In genomic region chr3:5188419-5189405, GRCh38 we compare ENCODE assay signal across 1 cellular context.
TF ChIP-seq lines count a peak whose summit lies in the region.

No MANE protein-coding gene starts in this region.

TF ChIP-seq in K562, 482 proteins besides CTCF, POLR2A, EP300 and RAD21 (continued from another document and continues in another):
- TF ChIP-seq, protein P1, sequence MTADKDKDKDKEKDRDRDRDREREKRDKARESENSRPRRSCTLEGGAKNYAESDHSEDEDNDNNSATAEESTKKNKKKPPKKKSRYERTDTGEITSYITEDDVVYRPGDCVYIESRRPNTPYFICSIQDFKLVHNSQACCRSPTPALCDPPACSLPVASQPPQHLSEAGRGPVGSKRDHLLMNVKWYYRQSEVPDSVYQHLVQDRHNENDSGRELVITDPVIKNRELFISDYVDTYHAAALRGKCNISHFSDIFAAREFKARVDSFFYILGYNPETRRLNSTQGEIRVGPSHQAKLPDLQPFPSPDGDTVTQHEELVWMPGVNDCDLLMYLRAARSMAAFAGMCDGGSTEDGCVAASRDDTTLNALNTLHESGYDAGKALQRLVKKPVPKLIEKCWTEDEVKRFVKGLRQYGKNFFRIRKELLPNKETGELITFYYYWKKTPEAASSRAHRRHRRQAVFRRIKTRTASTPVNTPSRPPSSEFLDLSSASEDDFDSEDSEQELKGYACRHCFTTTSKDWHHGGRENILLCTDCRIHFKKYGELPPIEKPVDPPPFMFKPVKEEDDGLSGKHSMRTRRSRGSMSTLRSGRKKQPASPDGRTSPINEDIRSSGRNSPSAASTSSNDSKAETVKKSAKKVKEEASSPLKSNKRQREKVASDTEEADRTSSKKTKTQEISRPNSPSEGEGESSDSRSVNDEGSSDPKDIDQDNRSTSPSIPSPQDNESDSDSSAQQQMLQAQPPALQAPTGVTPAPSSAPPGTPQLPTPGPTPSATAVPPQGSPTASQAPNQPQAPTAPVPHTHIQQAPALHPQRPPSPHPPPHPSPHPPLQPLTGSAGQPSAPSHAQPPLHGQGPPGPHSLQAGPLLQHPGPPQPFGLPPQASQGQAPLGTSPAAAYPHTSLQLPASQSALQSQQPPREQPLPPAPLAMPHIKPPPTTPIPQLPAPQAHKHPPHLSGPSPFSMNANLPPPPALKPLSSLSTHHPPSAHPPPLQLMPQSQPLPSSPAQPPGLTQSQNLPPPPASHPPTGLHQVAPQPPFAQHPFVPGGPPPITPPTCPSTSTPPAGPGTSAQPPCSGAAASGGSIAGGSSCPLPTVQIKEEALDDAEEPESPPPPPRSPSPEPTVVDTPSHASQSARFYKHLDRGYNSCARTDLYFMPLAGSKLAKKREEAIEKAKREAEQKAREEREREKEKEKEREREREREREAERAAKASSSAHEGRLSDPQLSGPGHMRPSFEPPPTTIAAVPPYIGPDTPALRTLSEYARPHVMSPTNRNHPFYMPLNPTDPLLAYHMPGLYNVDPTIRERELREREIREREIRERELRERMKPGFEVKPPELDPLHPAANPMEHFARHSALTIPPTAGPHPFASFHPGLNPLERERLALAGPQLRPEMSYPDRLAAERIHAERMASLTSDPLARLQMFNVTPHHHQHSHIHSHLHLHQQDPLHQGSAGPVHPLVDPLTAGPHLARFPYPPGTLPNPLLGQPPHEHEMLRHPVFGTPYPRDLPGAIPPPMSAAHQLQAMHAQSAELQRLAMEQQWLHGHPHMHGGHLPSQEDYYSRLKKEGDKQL (CRISPR knock-in tag; IDR thresholded peaks at IDR 0.05; ENCODE audit: borderline replicate concordance), result no peak
- TF ChIP-seq ELF2 (CRISPR knock-in tag; IDR thresholded peaks at IDR 0.05), result no peak
- TF ChIP-seq RBM22 (IDR thresholded peaks at IDR 0.05; ENCODE audit: low read depth, low read length, poor library complexity, severe bottlenecking), result no peak
- TF ChIP-seq HDAC6 (IDR thresholded peaks at IDR 0.05; ENCODE audit: low read depth, low read length), result no peak
- no peak for TF ChIP-seq NFIC (IDR thresholded peaks at IDR 0.05)
- no peak for TF ChIP-seq TFE3 (CRISPR knock-in tag; IDR thresholded peaks at IDR 0.05)
- no peak for TF ChIP-seq ZNF77 (CRISPR knock-in tag; IDR thresholded peaks at IDR 0.05)
- TF ChIP-seq GTF2A2 (tag; IDR thresholded peaks at IDR 0.05), result no peak
- TF ChIP-seq THRB (CRISPR knock-in tag; conservative IDR thresholded peaks at IDR 0.05), result 0 out of 2 replicates have a peak, but pooled peaks have one; percentile 41
- no peak for TF ChIP-seq ZNF668 (CRISPR knock-in tag; IDR thresholded peaks at IDR 0.05)
- TF ChIP-seq ZNF184 (CRISPR knock-in tag; IDR thresholded peaks at IDR 0.05), result no peak
- TF ChIP-seq LCOR (CRISPR knock-in tag; IDR thresholded peaks at IDR 0.05), result peak; percentile 48; the same call in 1 of the 2 replicates
- no peak for TF ChIP-seq ELF4 (CRISPR knock-in tag; IDR thresholded peaks at IDR 0.05)
- no peak for TF ChIP-seq ARID2 (IDR thresholded peaks at IDR 0.05)
- no peak for TF ChIP-seq ZSCAN29 (IDR thresholded peaks at IDR 0.05)
- TF ChIP-seq HMBOX1 (IDR thresholded peaks at IDR 0.05), result 0 out of 2 replicates have a peak, but pooled peaks have one; percentile 34
- TF ChIP-seq, protein P2, sequence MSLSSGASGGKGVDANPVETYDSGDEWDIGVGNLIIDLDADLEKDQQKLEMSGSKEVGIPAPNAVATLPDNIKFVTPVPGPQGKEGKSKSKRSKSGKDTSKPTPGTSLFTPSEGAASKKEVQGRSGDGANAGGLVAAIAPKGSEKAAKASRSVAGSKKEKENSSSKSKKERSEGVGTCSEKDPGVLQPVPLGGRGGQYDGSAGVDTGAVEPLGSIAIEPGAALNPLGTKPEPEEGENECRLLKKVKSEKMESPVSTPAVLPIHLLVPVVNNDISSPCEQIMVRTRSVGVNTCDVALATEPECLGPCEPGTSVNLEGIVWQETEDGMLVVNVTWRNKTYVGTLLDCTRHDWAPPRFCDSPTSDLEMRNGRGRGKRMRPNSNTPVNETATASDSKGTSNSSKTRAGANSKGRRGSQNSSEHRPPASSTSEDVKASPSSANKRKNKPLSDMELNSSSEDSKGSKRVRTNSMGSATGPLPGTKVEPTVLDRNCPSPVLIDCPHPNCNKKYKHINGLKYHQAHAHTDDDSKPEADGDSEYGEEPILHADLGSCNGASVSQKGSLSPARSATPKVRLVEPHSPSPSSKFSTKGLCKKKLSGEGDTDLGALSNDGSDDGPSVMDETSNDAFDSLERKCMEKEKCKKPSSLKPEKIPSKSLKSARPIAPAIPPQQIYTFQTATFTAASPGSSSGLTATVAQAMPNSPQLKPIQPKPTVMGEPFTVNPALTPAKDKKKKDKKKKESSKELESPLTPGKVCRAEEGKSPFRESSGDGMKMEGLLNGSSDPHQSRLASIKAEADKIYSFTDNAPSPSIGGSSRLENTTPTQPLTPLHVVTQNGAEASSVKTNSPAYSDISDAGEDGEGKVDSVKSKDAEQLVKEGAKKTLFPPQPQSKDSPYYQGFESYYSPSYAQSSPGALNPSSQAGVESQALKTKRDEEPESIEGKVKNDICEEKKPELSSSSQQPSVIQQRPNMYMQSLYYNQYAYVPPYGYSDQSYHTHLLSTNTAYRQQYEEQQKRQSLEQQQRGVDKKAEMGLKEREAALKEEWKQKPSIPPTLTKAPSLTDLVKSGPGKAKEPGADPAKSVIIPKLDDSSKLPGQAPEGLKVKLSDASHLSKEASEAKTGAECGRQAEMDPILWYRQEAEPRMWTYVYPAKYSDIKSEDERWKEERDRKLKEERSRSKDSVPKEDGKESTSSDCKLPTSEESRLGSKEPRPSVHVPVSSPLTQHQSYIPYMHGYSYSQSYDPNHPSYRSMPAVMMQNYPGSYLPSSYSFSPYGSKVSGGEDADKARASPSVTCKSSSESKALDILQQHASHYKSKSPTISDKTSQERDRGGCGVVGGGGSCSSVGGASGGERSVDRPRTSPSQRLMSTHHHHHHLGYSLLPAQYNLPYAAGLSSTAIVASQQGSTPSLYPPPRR (CRISPR knock-in tag; IDR thresholded peaks at IDR 0.05; ENCODE audit: borderline replicate concordance), result no peak
- TF ChIP-seq ZKSCAN3 (CRISPR knock-in tag; IDR thresholded peaks at IDR 0.05), result no peak
- TF ChIP-seq KDM5B (IDR thresholded peaks at IDR 0.05; ENCODE audit: insufficient replicate concordance, low read depth, low read length), result peak; percentile 28
- TF ChIP-seq POLR3A (IDR thresholded peaks at IDR 0.05; ENCODE audit: borderline replicate concordance, extremely low read depth, insufficient read depth, insufficient read length), result no peak
- no peak for TF ChIP-seq ZNF41 (CRISPR knock-in tag; conservative IDR thresholded peaks at IDR 0.05)
- no peak for TF ChIP-seq RBM39 (optimal IDR thresholded peaks at IDR 0.05; ENCODE audit: low read depth, low read length)
- no peak for TF ChIP-seq PYGO2 (tag; IDR thresholded peaks at IDR 0.05)
- TF ChIP-seq ESRRA (IDR thresholded peaks at IDR 0.05; ENCODE audit: borderline replicate concordance, low read depth), result no peak
- peak; percentile 58; the same call in 1 of the 2 replicates for TF ChIP-seq GABPA (tag; conservative IDR thresholded peaks at IDR 0.05; ENCODE audit: low read depth)
- TF ChIP-seq MBD2 (IDR thresholded peaks at IDR 0.05; ENCODE audit: borderline replicate concordance, low read depth), result no peak; the same call in 1 of the 2 replicates
- 0 out of 2 replicates have a peak, but pooled peaks have one; percentile 5 for TF ChIP-seq XRCC5 (IDR thresholded peaks at IDR 0.05; ENCODE audit: low read depth, low read length)
- no peak for TF ChIP-seq LARP7 (IDR thresholded peaks at IDR 0.05)
- TF ChIP-seq, protein P3, sequence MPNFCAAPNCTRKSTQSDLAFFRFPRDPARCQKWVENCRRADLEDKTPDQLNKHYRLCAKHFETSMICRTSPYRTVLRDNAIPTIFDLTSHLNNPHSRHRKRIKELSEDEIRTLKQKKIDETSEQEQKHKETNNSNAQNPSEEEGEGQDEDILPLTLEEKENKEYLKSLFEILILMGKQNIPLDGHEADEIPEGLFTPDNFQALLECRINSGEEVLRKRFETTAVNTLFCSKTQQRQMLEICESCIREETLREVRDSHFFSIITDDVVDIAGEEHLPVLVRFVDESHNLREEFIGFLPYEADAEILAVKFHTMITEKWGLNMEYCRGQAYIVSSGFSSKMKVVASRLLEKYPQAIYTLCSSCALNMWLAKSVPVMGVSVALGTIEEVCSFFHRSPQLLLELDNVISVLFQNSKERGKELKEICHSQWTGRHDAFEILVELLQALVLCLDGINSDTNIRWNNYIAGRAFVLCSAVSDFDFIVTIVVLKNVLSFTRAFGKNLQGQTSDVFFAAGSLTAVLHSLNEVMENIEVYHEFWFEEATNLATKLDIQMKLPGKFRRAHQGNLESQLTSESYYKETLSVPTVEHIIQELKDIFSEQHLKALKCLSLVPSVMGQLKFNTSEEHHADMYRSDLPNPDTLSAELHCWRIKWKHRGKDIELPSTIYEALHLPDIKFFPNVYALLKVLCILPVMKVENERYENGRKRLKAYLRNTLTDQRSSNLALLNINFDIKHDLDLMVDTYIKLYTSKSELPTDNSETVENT (CRISPR knock-in tag; IDR thresholded peaks at IDR 0.05), result no peak
- no peak for TF ChIP-seq HSF4 (CRISPR knock-in tag; IDR thresholded peaks at IDR 0.05; ENCODE audit: borderline replicate concordance)
- no peak for TF ChIP-seq SP2 (IDR thresholded peaks at IDR 0.05; ENCODE audit: extremely low read depth, low read depth, low read length, poor library complexity, severe bottlenecking)
- TF ChIP-seq SMARCE1 (IDR thresholded peaks at IDR 0.05), result peak; percentile 48; the same call in 1 of the 2 replicates
- TF ChIP-seq RHOXF2B (CRISPR knock-in tag; conservative IDR thresholded peaks at IDR 0.05), result no peak
- no peak for TF ChIP-seq NBN (IDR thresholded peaks at IDR 0.05; ENCODE audit: low read depth)
- TF ChIP-seq BRCA1 (IDR thresholded peaks at IDR 0.05), result no peak
- TF ChIP-seq BRCA1 (CRISPR knock-in tag; IDR thresholded peaks at IDR 0.05), result no peak
